1 cellular context compared by ENCODE assay signal in the genomic region with DNA sequence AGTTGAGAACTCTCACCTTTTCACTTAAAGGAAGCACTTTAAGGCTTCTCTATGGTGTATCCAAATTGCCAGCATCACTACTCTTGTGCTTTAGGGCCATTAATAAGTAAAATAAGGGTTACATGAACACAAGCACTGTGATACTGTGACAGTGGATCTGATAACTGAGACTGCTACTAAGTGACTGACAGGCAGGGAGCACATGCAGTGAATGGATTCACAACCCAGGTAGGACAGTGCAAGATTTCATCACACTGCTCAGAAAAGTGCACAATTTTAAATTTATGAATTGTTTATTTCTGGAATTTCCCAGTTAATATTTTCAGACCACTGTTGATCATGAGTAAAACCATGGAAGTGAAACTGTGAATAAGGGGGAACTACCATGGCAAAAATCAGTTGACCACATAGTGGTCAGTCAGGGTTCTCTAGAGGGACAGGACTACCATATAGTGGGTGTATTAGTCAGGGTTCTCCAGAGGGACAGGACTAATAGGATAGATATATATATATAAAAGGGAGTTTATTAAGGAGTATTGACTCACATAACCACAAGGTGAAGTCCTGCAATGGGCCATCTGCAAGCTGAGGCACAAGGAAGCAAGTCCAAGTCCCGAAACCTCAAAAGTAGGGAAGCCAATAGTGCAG.
TF ChIP-seq lines count a peak whose summit lies in the region.

No MANE protein-coding gene starts in this region.

TF ChIP-seq in GM12878, 131 proteins besides CTCF, POLR2A, EP300 and RAD21:
- TF ChIP-seq, protein P1, sequence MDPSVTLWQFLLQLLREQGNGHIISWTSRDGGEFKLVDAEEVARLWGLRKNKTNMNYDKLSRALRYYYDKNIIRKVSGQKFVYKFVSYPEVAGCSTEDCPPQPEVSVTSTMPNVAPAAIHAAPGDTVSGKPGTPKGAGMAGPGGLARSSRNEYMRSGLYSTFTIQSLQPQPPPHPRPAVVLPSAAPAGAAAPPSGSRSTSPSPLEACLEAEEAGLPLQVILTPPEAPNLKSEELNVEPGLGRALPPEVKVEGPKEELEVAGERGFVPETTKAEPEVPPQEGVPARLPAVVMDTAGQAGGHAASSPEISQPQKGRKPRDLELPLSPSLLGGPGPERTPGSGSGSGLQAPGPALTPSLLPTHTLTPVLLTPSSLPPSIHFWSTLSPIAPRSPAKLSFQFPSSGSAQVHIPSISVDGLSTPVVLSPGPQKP (IDR thresholded peaks at IDR 0.05; ENCODE audit: low read depth, low read length), result no peak
- TF ChIP-seq PML (IDR thresholded peaks at IDR 0.05; ENCODE audit: low read length) (no peak), PKNOX1 (IDR thresholded peaks at IDR 0.05) (peak; percentile 43; the same call in 1 of the 2 replicates), RUNX3 (IDR thresholded peaks at IDR 0.05; ENCODE audit: low read length) (peak; percentile 30; the same call in 1 of the 2 replicates), MYB (IDR thresholded peaks at IDR 0.05; ENCODE audit: borderline replicate concordance, low read depth, low read length) (no peak)
